Comparison of ENCODE assay signal across 33 cellular contexts in the genomic region with DNA sequence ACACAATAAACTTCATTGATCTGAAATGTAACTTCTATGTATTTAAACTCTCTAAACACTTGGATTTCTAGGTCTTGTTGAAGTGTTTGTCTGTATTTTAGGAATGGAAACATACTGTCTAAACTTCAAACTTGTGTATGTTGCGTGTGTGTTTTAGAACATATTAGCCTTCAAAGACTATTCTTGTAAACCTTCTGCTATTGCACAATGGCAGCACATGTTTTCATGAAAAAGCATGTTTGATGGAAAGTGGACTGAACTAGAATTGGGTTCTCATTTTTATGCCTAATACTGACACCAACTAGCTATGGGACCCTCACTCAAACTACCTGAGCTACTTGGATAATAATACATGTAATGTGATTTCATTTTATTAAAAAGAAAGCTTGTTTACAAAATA.
"Had no signal": no experiment of that assay in that cellular context is flagged by ENCODE, and none has a peak within 500 bp of the region (broad histone marks: within the 10 kb centered on the region; RNA-seq: fewer than 3 reads in every experiment).

No MANE protein-coding gene starts in this region.

- FAIRE-seq: astrocyte, bronchial epithelial cell had no signal

- H3K9me3 ChIP-seq: adrenal gland, ascending aorta, body of pancreas, breast epithelium had no signal

- H3K4me1 ChIP-seq: adrenal gland, ascending aorta, body of pancreas, breast epithelium had no signal

- H3K27ac ChIP-seq: adrenal gland, ascending aorta, body of pancreas, brain microvascular endothelial cell, breast epithelium, cardiac muscle cell had no signal

- H3K27me3 ChIP-seq: adrenal gland, ascending aorta, body of pancreas, brain microvascular endothelial cell, breast epithelium, cardiac muscle cell had no signal

- H3K4me3 ChIP-seq: adrenal gland, ascending aorta, body of pancreas, breast epithelium, cardiac muscle cell had no signal

- H3K36me3 ChIP-seq: adrenal gland, ascending aorta, brain microvascular endothelial cell, breast epithelium, cardiac muscle cell had no signal

- ATAC-seq: activated naive CD4-positive, alpha-beta T cell treated with anti-CD3 and anti-CD28 coated beads, Interleukin-2, amount 50 U/mL, for 72 hours; activated naive CD8-positive, alpha-beta T cell treated with anti-CD3 and anti-CD28 coated beads, Interleukin-2, amount 50 U/mL, for 24 hours; activated T-cell treated with anti-CD3 and anti-CD28 coated beads, Interleukin-2, amount 50 U/mL, for 4 hours; activated T-cell treated with anti-CD3 and anti-CD28 coated beads, Interleukin-2, amount 50 U/mL, for 72 hours; activated T-helper 17 cell treated with anti-CD3 and anti-CD28 coated beads, Interleukin-2, amount 50 U/mL, for 72 hours; body of pancreas had no signal

- DNase-seq: activated effector memory CD4-positive, alpha-beta T cell treated with anti-CD3 and anti-CD28 coated beads, Interleukin-2, amount 50 U/mL, for 16 hours; activated effector memory CD4-positive, alpha-beta T cell treated with Interleukin-2 at 50 U/mL for 16 hours; activated gamma-delta T cell; activated gamma-delta T cell treated with Interleukin-2 at 50 U/mL for 16 hours; activated naive CD4-positive, alpha-beta T cell; activated naive CD4-positive, alpha-beta T cell treated with anti-CD3 and anti-CD28 coated beads for 36 hours; activated naive CD4-positive, alpha-beta T cell treated with anti-CD3 and anti-CD28 coated beads, Interleukin-2, amount 10 ng/mL, durations not matched to agents 7 days and 5 days; activated naive CD4-positive, alpha-beta T cell treated with anti-CD3 and anti-CD28 coated beads, Interleukin-2, amount 50 U/mL, for 16 hours; activated naive CD4-positive, alpha-beta T cell treated with Interleukin-2 at 50 U/mL for 16 hours; activated naive CD8-positive, alpha-beta T cell treated with anti-CD3 and anti-CD28 coated beads for 36 hours; activated naive CD8-positive, alpha-beta T cell treated with anti-CD3 and anti-CD28 coated beads, Interleukin-2, amount 10 ng/mL, durations not matched to agents 7 days and 5 days; activated naive CD8-positive, alpha-beta T cell treated with anti-CD3 and anti-CD28 coated beads, Interleukin-2, amount 50 U/mL, for 24 hours; activated T-cell treated with anti-CD3 and anti-CD28 coated beads, Interleukin-2, amount 50 U/mL, for 24 hours; activated T-cell treated with anti-CD3 and anti-CD28 coated beads, Interleukin-2, amount 50 U/mL, for 4 hours; activated T-cell treated with anti-CD3 and anti-CD28 coated beads, Interleukin-2, amount 50 U/mL, for 48 hours; activated T-cell treated with anti-CD3 and anti-CD28 coated beads, Interleukin-2, amount 50 U/mL, for 72 hours; adrenal gland; amniotic stem cell; amygdala; anterior cingulate cortex; aorta; body of pancreas; brain microvascular endothelial cell; caudate nucleus; central memory CD4-positive, alpha-beta T cell; cerebellar nuclear complex had no signal
